18 cellular contexts compared by ENCODE assay signal in the genomic region with DNA sequence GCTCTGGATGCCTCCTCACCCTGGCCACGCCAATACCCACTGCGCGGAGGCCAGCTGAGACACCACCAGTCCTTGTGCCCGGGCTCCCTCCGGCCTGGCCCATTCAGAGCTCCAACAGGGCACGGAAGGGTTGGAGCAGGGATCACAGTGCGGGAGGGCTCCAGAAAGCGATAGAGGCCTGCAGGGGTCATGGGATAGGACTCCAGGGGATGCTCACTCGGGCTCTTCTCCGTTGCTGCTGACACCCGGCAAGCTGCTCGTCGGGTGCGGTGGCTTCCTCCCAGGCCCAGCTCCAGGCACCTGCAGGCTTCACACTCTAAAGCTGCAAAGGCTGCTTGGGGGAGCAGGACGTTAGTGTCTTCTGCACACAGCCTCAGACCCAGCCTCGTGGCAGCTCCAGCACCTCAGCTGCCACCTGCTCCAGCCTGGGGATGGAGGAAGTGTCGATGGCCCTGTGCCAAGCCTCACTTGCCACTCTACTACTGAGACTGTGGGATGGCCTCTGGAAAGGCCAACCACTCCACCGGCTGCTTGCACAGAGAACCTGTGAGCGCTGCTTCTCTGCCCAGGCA. TPM values are rescaled to one million over a fixed set of nuclear protein-coding genes. Genes with fewer than 3 reads are reported as not detected.
A peak's percentile ranks its signal among the peaks of the same experiment; 100 is the strongest.
DNase-seq lines count a peak whose midpoint lies in the region; ATAC-seq and TF ChIP-seq lines count a peak whose summit lies in the region.
"Had no signal": no experiment of that assay in that cellular context is flagged by ENCODE, and none has a peak within 500 bp of the region (broad histone marks: within the 10 kb centered on the region; RNA-seq: fewer than 3 reads in every experiment).

No MANE protein-coding gene starts in this region.

- no peak overlapping the region for H3K9ac ChIP-seq in endodermal cell (ENCODE audit: extremely low read depth, low read length, poor library complexity, severe bottlenecking)
- H3K9ac ChIP-seq: KMS-11 had no signal

- H3K4me3 Mint-ChIP-seq in memory B cell, result no peak overlapping the region
- H3K4me3 Mint-ChIP-seq in endodermal cell, result no peak overlapping the region
- H3K4me3 Mint-ChIP-seq: central memory CD8-positive, alpha-beta T cell; HFFc6 had no signal

- no peak for TF ChIP-seq CTCF in endodermal cell (conservative IDR thresholded peaks at IDR 0.05)

- H3K36me3 ChIP-seq in aorta (ENCODE audit: control insufficient read depth in 1 of 2, insufficient read depth in 2 of 2, low read length in 1 of 2) (no peaks in the 10 kb centered on the region), endodermal cell (ENCODE audit: control insufficient read depth, insufficient read depth, low read length) (no peaks in the 10 kb centered on the region)
- H3K36me3 ChIP-seq: ovary, uterus had no signal

- DNase-seq in NCI-H146 (lab: John Stamatoyannopoulos, UW), result peak; percentile 60
- DNase-seq in NCI-H146 treated with DMSO at 0.1 percent for 48 hours (lab: John Stamatoyannopoulos, UW; ENCODE audit: unreplicated experiment), result no peak
- DNase-seq in NCI-H1105 (lab: John Stamatoyannopoulos, UW), result peak; percentile 88
- DNase-seq in NCI-H526 treated with DMSO at 0.1 percent for 48 hours (lab: John Stamatoyannopoulos, UW), result peak; percentile 31
- DNase-seq in memory B cell (ENCODE audit: low spot score in 2 of 2), result no peak
- no peak for DNase-seq in aorta
- no peak for DNase-seq in endodermal cell
- DNase-seq in cardiac septum (ENCODE audit: low spot score), result no peak
- DNase-seq: EL; HFFc6; mesenchymal stem cell; ovary; PC-3; stimulated activated CD4-positive, alpha-beta T cell treated with anti-CD3 and anti-CD28 coated beads, Interleukin-15, amount 100 ng/mL, for 24 hours; uterus had no signal

- H3K27me3 ChIP-seq in aorta (ENCODE audit: control insufficient read depth in 1 of 2, insufficient read depth in 2 of 2, low read length in 1 of 2) (no peaks in the 10 kb centered on the region), endodermal cell (ENCODE audit: control insufficient read depth, insufficient read depth, low read length, poor library complexity, severe bottlenecking) (peaks cover 22% of the 10 kb centered on the region)

- H3K4me1 Mint-ChIP-seq in memory B cell (peaks cover 4% of the 10 kb centered on the region), endodermal cell (peaks cover 2% of the 10 kb centered on the region)
- H3K4me1 Mint-ChIP-seq: central memory CD8-positive, alpha-beta T cell had no signal

- no peaks in the 10 kb centered on the region for H3K4me1 ChIP-seq in aorta (ENCODE audit: control insufficient read depth in 1 of 2, insufficient read depth in 2 of 2, low read length in 2 of 2)
- H3K4me1 ChIP-seq in endodermal cell (ENCODE audit: control insufficient read depth, insufficient read depth, low read length), result no peaks in the 10 kb centered on the region

- 83% methylated on average over 19 of the region's 19 CpGs for WGBS in aorta, 2 donors
- 77 to 90% methylated on average over 7 to 19 of the region's 19 CpGs for WGBS in endodermal cell (ENCODE audit: insufficient coverage in 1 of 2, insufficient read length in 1 of 2), 2 experiments

- H3K9me3 ChIP-seq in aorta (ENCODE audit: control insufficient read depth, low read length) (no peaks in the 10 kb centered on the region), endodermal cell (ENCODE audit: control insufficient read depth, low read length) (no peaks in the 10 kb centered on the region)
- H3K9me3 ChIP-seq: ovary, uterus had no signal

- H3K27ac ChIP-seq in aorta (ENCODE audit: low read depth in 1 of 2, low read length in 2 of 2) (no peak overlapping the region), endodermal cell (ENCODE audit: low read depth, low read length) (no peak overlapping the region)
- H3K27ac ChIP-seq: KMS-11, ovary, uterus had no signal

- H3K36me3 Mint-ChIP-seq in memory B cell (no peaks in the 10 kb centered on the region), endodermal cell (ENCODE audit: low read depth) (no peaks in the 10 kb centered on the region)

- H3K4me3 ChIP-seq in aorta (ENCODE audit: low read length in 2 of 2), result no peak overlapping the region
- H3K4me3 ChIP-seq in endodermal cell (ENCODE audit: low read length), result no peak overlapping the region
- H3K4me3 ChIP-seq: ovary, uterus had no signal

- H3K27me3 Mint-ChIP-seq in memory B cell (peaks cover 28% of the 10 kb centered on the region), endodermal cell (ENCODE audit: insufficient read depth) (peaks cover 29% of the 10 kb centered on the region)

- peak; percentile 35 for ATAC-seq in memory B cell (ENCODE audit: low read depth)
- no peak for ATAC-seq in aorta (ENCODE audit: low FRiP score)
- ATAC-seq: PC-3 had no signal

- intact Hi-C loops in aorta (cut with DNase I), result no loop called here
- intact Hi-C loops in cardiac septum (cut with DNase I), result no loop called here

- H3K27ac Mint-ChIP-seq in memory B cell (no peak overlapping the region), endodermal cell (no peak overlapping the region)
- H3K27ac Mint-ChIP-seq: HFFc6 had no signal

- no peaks in the 10 kb centered on the region for H3K9me3 Mint-ChIP-seq in memory B cell
- H3K9me3 Mint-ChIP-seq in endodermal cell, result no peaks in the 10 kb centered on the region
- H3K9me3 Mint-ChIP-seq: central memory CD8-positive, alpha-beta T cell; HFFc6 had no signal

RNA-seq across cellular contexts. Expression of a gene that starts 10.6 kb away (rescaled TPM):
- total RNA-seq in aorta (not detected), endodermal cell (not detected), cardiac septum (not detected)
- polyA plus RNA-seq in aorta, result not detected
- 15.0 TPM for polyA plus RNA-seq in endodermal cell (2013, experiment 1 of 2)
- 12.3 TPM for polyA plus RNA-seq in endodermal cell (2013, experiment 2 of 2)
- total RNA-seq: T-helper 1 cell treated with Interleukin-12 subunit alpha and Interleukin-12 subunit beta and Interleukin-4 antibody, amounts not matched to agents 30 ng/mL and 1 ng/mL, for 36 hours had no signal
- polyA plus RNA-seq: ovary had no signal

Comparison
In these comparisons a context has a peak if more than half of its experiments do, and no peak if none do; other contexts are left out.
1. DNase-seq: peak in NCI-H146 (single experiment), NCI-H1105 (single experiment) and NCI-H526 treated with DMSO at 0.1 percent for 48 hours (single experiment); none in NCI-H146 treated with DMSO at 0.1 percent for 48 hours (single experiment), memory B cell (0 of 2), aorta (0 of 2), endodermal cell (single experiment) and cardiac septum (single experiment).